ENCODE assay signal across 19 cellular contexts in genomic region chr12:121729021-121729420, GRCh38. TPM values are rescaled to one million over a fixed set of nuclear protein-coding genes. Genes with fewer than 3 reads are reported as not detected.
"Had no signal": no experiment of that assay in that cellular context is flagged by ENCODE, and none has a peak within 500 bp of the region (broad histone marks: within the 10 kb centered on the region; RNA-seq: fewer than 3 reads in every experiment).

No MANE protein-coding gene starts in this region.

- H3K9me3 ChIP-seq: SK-N-SH had no signal

- H3K27me3 ChIP-seq: MG63 had no signal

- H3K4me2 ChIP-seq: SK-N-SH had no signal

- H3K9ac ChIP-seq: SK-N-SH had no signal

- H3K36me3 ChIP-seq: MG63 had no signal

- H3K4me3 ChIP-seq: MG63 had no signal

- FAIRE-seq: HepG2, RCC 7860 had no signal

- DNase-seq: IMR-90, Karpas-422, KG1, MG63, NCI-H1092, NCI-H1105 treated with DMSO at 0.1 percent for 48 hours, NCI-H1417 treated with DMSO at 0.1 percent for 48 hours, NCI-H1694 treated with DMSO at 0.1 percent for 48 hours, NCI-H1930, NCI-H2081, NCI-H2107, NCI-H2227 treated with DMSO at 0.1 percent for 48 hours, NCI-H524 treated with DMSO at 0.1 percent for 48 hours, RPMI8226, SHP77, SK-N-SH had no signal

- ATAC-seq: HepG2 had no signal

RNA-seq across cellular contexts. Expression of gene MORN3, which starts 59.6 kb away (rescaled TPM):
- total RNA-seq: SK-MEL-5 had no signal
